ENCODE assay signal across 9 cellular contexts in the genomic region with DNA sequence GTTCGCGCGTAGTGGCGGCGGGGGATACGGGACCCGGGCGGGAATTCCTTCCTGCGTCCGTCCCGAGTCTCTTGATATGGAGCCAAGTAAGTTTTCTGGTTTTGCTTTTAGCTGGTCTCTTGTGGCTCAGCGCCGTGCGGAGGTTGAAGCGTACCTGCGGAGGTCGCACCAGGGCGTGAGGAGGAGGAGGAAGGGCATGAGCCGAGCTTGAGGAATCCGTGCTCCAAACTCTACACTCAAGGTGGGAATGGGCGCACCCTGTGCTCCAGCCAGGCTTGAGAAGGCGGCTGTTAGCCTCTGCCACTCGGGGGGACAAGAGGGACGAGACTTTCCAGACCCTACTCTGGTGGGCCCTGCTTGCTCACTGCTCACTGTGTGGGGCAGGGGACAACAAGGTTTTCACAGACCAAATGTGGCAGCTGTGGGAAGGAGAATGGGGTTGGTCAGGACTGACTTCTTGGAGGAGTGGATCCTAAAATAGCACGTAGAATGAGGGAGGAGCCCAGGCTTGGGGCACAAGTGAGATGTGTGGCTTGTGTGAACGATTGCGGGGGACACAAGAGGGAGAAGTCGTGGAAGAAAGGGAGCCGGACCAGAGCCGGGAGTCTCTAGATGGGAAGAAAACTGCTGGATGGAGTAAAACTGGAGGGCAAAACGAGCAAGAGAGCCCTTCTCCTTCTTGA. TPM values are rescaled to one million over a fixed set of nuclear protein-coding genes. Genes with fewer than 3 reads are reported as not detected.
DNase-seq lines count a peak whose midpoint lies in the region; TF ChIP-seq lines count a peak whose summit lies in the region.
"Had no signal": no experiment of that assay in that cellular context is flagged by ENCODE, and none has a peak within 500 bp of the region (broad histone marks: within the 10 kb centered on the region; RNA-seq: fewer than 3 reads in every experiment).

No MANE protein-coding gene starts in this region.

- peaks cover 22% of the 10 kb centered on the region for H3K36me3 Mint-ChIP-seq in nephron (ENCODE audit: low read depth)

- H3K27me3 ChIP-seq in GM06990 (replicated peaks; ENCODE audit: control insufficient read depth, insufficient read depth, low read length) (no peaks in the 10 kb centered on the region), Karpas-422 (ENCODE audit: low read length) (no peaks in the 10 kb centered on the region)

- H3K9ac ChIP-seq in Karpas-422 (ENCODE audit: low read length): peak overlapping the region; percentile 99

- no peak for TF ChIP-seq CTCF in GM06990 (IDR thresholded peaks at IDR 0.05; ENCODE audit: insufficient read depth, low read length, poor library complexity, severe bottlenecking)
- no peak for TF ChIP-seq CTCF in nephron (IDR thresholded peaks at IDR 0.05; ENCODE audit: unreplicated experiment in 3 of 3)

- peak overlapping the region; percentile 76; the same call in 1 of the 2 replicates for H2AFZ ChIP-seq in Karpas-422 (ENCODE audit: low read length)

- peaks cover 54% of the 10 kb centered on the region for H3K79me2 ChIP-seq in Karpas-422 (ENCODE audit: low read length)

- H3K4me3 Mint-ChIP-seq in nephron: peak overlapping the region; percentile 96 to 98 (median 97)

- no peak for DNase-seq in GM06990 (ENCODE audit: extremely low read depth, insufficient read length)
- no peak for DNase-seq in Karpas-422
- peak; percentile 28 for DNase-seq in dermis blood vessel endothelial cell
- no peak for DNase-seq in activated gamma-delta T cell (lab: John Stamatoyannopoulos, UW)
- no peak for DNase-seq in MV-4-11 (lab: John Stamatoyannopoulos, UW)
- no peak for DNase-seq in NOMO-1 treated with dmso at 0.1 percent for 144 hours (lab: John Stamatoyannopoulos, UW; ENCODE audit: unreplicated experiment)
- no peak for DNase-seq in NCI-H1694 (lab: John Stamatoyannopoulos, UW)

- H3K4me2 ChIP-seq in Karpas-422 (ENCODE audit: low read depth, low read length, poor library complexity, severe bottlenecking): peak overlapping the region; percentile 99

- H3K36me3 ChIP-seq in GM06990 (ENCODE audit: control insufficient read depth, insufficient read depth, low read length): peaks cover 14% of the 10 kb centered on the region
- 0 out of 2 replicates have a peak, but pooled peaks cover 9% of the 10 kb centered on the region for H3K36me3 ChIP-seq in Karpas-422 (ENCODE audit: insufficient read depth, low read length)

- peak overlapping the region; percentile 90 to 100 (median 100) for H3K27ac Mint-ChIP-seq in nephron

- peaks cover 38% of the 10 kb centered on the region for H3K4me1 ChIP-seq in Karpas-422 (ENCODE audit: low read length)

- no peaks in the 10 kb centered on the region for H3K9me2 ChIP-seq in Karpas-422 (replicated peaks; ENCODE audit: insufficient read depth, low read length)

- no peaks in the 10 kb centered on the region for H3K9me3 Mint-ChIP-seq in nephron

- H3K27me3 Mint-ChIP-seq in nephron (ENCODE audit: low read depth): peaks cover 4% of the 10 kb centered on the region

- peaks cover 17% of the 10 kb centered on the region for H4K20me1 ChIP-seq in Karpas-422 (ENCODE audit: insufficient read depth, low read depth, low read length)

- H3K4me3 ChIP-seq in GM06990 (replicated peaks; ENCODE audit: low read depth, low read length): peak overlapping the region; percentile 94
- peak overlapping the region; percentile 100 for H3K4me3 ChIP-seq in Karpas-422 (ENCODE audit: low read length)

- H3K4me1 Mint-ChIP-seq in nephron: peaks cover 47% of the 10 kb centered on the region

- H3K27ac ChIP-seq in Karpas-422 (ENCODE audit: low read length): peak overlapping the region; percentile 64

- no peaks in the 10 kb centered on the region for H3K9me3 ChIP-seq in Karpas-422 (ENCODE audit: low read length)

RNA-seq across cellular contexts. Expression of gene ATG101, which starts 0.6 kb away (rescaled TPM):
- 31.9 and 63.0 TPM in 2 replicates for total RNA-seq in Karpas-422 (2014; rRNA removed; shearing (Covaris generic); ENCODE audit: low replicate concordance)
- total RNA-seq in dermis blood vessel endothelial cell: 55.1 and 79.6 TPM in 2 replicates

RNA-seq across cellular contexts. Expression of gene SMIM41, which starts 9.1 kb away (rescaled TPM):
- total RNA-seq in Karpas-422 (2014; rRNA removed; shearing (Covaris generic); ENCODE audit: low replicate concordance): 0.75 TPM in 1 of 2 replicates, not detected in the other
- total RNA-seq in dermis blood vessel endothelial cell: not detected in 2 replicates
- total RNA-seq: SK-MEL-5 had no signal

RNA-seq across cellular contexts. Expression of gene NR4A1, which starts 19.1 kb away (rescaled TPM):
- 11.7 and 26.9 TPM in 2 replicates for total RNA-seq in Karpas-422 (2014; rRNA removed; shearing (Covaris generic); ENCODE audit: low replicate concordance)
- 0.70 and 3.1 TPM in 2 replicates for total RNA-seq in dermis blood vessel endothelial cell
